15 cellular contexts compared by ENCODE assay signal in the genomic region with DNA sequence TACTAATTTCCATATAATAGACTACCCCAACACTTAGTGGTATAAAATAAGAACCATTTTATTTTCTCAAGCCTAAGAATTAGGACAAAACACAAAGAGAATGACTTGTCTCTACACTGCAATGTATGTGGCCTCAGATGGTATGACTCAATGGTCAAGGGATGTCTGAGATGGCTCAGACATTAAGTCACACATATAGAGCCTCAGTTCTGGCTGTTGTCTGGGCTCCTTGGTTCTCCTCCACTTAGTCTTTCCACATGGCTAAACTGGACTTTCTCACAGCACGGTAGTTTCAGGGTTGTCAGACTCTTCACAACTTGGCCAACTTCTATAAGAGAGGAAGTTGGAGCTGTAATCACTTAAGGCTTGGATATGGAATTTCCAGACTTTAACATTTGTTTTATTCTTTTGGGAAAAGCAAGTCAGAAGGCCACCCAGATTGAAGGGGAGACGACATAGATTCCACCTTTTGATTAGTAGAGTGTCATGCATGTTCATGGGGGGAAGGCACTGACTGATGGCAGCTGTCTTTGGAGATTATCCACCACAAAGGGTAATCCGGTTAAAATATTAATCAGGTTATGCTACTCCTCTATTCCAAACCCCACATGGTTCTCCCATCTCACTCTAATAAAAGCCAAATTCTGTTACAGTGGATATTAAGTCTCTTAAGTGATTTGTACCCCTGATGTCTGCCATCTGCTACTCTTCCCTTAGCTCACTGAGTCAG. TPM values are rescaled to one million over a fixed set of nuclear protein-coding genes. Genes with fewer than 3 reads are reported as not detected.
DNase-seq lines count a peak whose midpoint lies in the region; ATAC-seq and TF ChIP-seq lines count a peak whose summit lies in the region.
"Had no signal": no experiment of that assay in that cellular context is flagged by ENCODE, and none has a peak within 500 bp of the region (broad histone marks: within the 10 kb centered on the region; RNA-seq: fewer than 3 reads in every experiment).

No MANE protein-coding gene starts in this region.

- no peaks in the 10 kb centered on the region for H3K36me3 ChIP-seq in breast epithelium
- no peaks in the 10 kb centered on the region for H3K36me3 ChIP-seq in RWPE2 (ENCODE audit: low read depth)
- H3K36me3 ChIP-seq: tibial artery had no signal

- ATAC-seq in RWPE2 (ENCODE audit: low read depth), result peak; percentile 51; the same call in 2 of the 3 replicates
- no peak for ATAC-seq in activated CD8-positive, alpha-beta T cell treated with anti-CD3 and anti-CD28 coated beads for 36 hours
- ATAC-seq: GM23338, T-cell had no signal

- POLR2A ChIA-PET in MCF 10A (lab: Yijun Ruan, JAX), result interaction anchor here (1.5 kb wide), 1 partner anchor 8 kb away, joined by 4 read pairs; no protein-coding TSS in a partner anchor
- POLR2A ChIA-PET in activated CD8-positive, alpha-beta T cell treated with anti-CD3 and anti-CD28 coated beads for 36 hours (lab: Charles Lee), result no interaction called here

- H3K4me3 Mint-ChIP-seq in MCF 10A (ENCODE audit: unreplicated experiment), result no peak overlapping the region
- H3K4me3 Mint-ChIP-seq in activated CD8-positive, alpha-beta T cell treated with anti-CD3 and anti-CD28 coated beads for 36 hours, result no peak overlapping the region
- H3K4me3 Mint-ChIP-seq: GM23338, T-cell had no signal

- H3K27me3 Mint-ChIP-seq in MCF 10A (ENCODE audit: insufficient read depth, unreplicated experiment), result no peaks in the 10 kb centered on the region
- H3K27me3 Mint-ChIP-seq in activated CD8-positive, alpha-beta T cell treated with anti-CD3 and anti-CD28 coated beads for 36 hours, result no peaks in the 10 kb centered on the region

- no peaks in the 10 kb centered on the region for H3K27me3 ChIP-seq in breast epithelium
- H3K27me3 ChIP-seq in RWPE2 (ENCODE audit: insufficient read depth, poor library complexity, severe bottlenecking), result no peaks in the 10 kb centered on the region
- H3K27me3 ChIP-seq: tibial artery had no signal

- TF ChIP-seq POLR2A in breast epithelium (IDR thresholded peaks at IDR 0.05), result no peak

- TF ChIP-seq CTCF in MCF 10A (IDR thresholded peaks at IDR 0.05; ENCODE audit: unreplicated experiment) (no peak), breast epithelium (IDR thresholded peaks at IDR 0.05) (no peak), RWPE2 (IDR thresholded peaks at IDR 0.05; ENCODE audit: poor library complexity, severe bottlenecking) (no peak), fibroblast of pulmonary artery (IDR thresholded peaks at IDR 0.05; ENCODE audit: low read length, missing control alignments) (no peak)
- TF ChIP-seq CTCF in activated CD8-positive, alpha-beta T cell treated with anti-CD3 and anti-CD28 coated beads for 36 hours (IDR thresholded peaks at IDR 0.05), result no peak

- peaks cover 54% of the 10 kb centered on the region for H3K4me1 Mint-ChIP-seq in MCF 10A (ENCODE audit: insufficient read depth, unreplicated experiment)
- no peaks in the 10 kb centered on the region for H3K4me1 Mint-ChIP-seq in activated CD8-positive, alpha-beta T cell treated with anti-CD3 and anti-CD28 coated beads for 36 hours (ENCODE audit: low read depth)
- H3K4me1 Mint-ChIP-seq: GM23338 had no signal

- H3K4me3 ChIP-seq in breast epithelium (no peak overlapping the region), RWPE2 (ENCODE audit: severe bottlenecking) (no peak overlapping the region), fibroblast of pulmonary artery (replicated peaks; ENCODE audit: low read depth, low read length) (no peak overlapping the region)
- H3K4me3 ChIP-seq: GM23338, tibial artery had no signal

- intact Hi-C loops in MCF 10A (cut with micrococcal nuclease), result no loop called here
- intact Hi-C loops in breast epithelium (cut with DNase I; ENCODE audit: low total_unique reads), result no loop called here
- intact Hi-C loops in activated CD8-positive, alpha-beta T cell treated with anti-CD3 and anti-CD28 coated beads for 36 hours (cut with micrococcal nuclease), result no loop called here

- H3K27ac Mint-ChIP-seq in MCF 10A (ENCODE audit: low read depth, unreplicated experiment), result no peak overlapping the region
- H3K27ac Mint-ChIP-seq in activated CD8-positive, alpha-beta T cell treated with anti-CD3 and anti-CD28 coated beads for 36 hours, result no peak overlapping the region
- H3K27ac Mint-ChIP-seq: GM23338, T-cell had no signal

- no peaks in the 10 kb centered on the region for H3K36me3 Mint-ChIP-seq in MCF 10A (ENCODE audit: insufficient read depth, unreplicated experiment)
- H3K36me3 Mint-ChIP-seq in activated CD8-positive, alpha-beta T cell treated with anti-CD3 and anti-CD28 coated beads for 36 hours (ENCODE audit: low read depth), result no peaks in the 10 kb centered on the region
- H3K36me3 Mint-ChIP-seq: T-cell had no signal

- no peak overlapping the region for H3K27ac ChIP-seq in breast epithelium
- peak overlapping the region; percentile 23 for H3K27ac ChIP-seq in RWPE2 (ENCODE audit: poor library complexity, severe bottlenecking)
- H3K27ac ChIP-seq: 22Rv1, tibial artery had no signal

- peaks cover 6% of the 10 kb centered on the region for H3K9me3 Mint-ChIP-seq in MCF 10A (ENCODE audit: unreplicated experiment)
- no peaks in the 10 kb centered on the region for H3K9me3 Mint-ChIP-seq in activated CD8-positive, alpha-beta T cell treated with anti-CD3 and anti-CD28 coated beads for 36 hours
- H3K9me3 Mint-ChIP-seq: GM23338, T-cell had no signal

- CTCF ChIA-PET in MCF 10A (lab: Yijun Ruan, JAX), result interaction anchor here (0.8 to 1.5 kb wide), 2 partner anchors 271 to 273 kb away, joined by 3 read pairs; no protein-coding TSS in a partner anchor
- CTCF ChIA-PET in activated CD8-positive, alpha-beta T cell treated with anti-CD3 and anti-CD28 coated beads for 36 hours (lab: Charles Lee), result no interaction called here

- BruUV-seq in MCF 10A (replicated peaks; lab: Mats Ljungman, UMichigan), result no TSS peak

- H3K4me1 ChIP-seq in breast epithelium (no peaks in the 10 kb centered on the region), RWPE2 (ENCODE audit: insufficient read depth, poor library complexity, severe bottlenecking) (peaks cover 36% of the 10 kb centered on the region)

- no peaks in the 10 kb centered on the region for H3K9me3 ChIP-seq in breast epithelium
- no peaks in the 10 kb centered on the region for H3K9me3 ChIP-seq in RWPE2 (ENCODE audit: severe bottlenecking)
- H3K9me3 ChIP-seq: tibial artery had no signal

- peak; percentile 30 for DNase-seq in MCF 10A (ENCODE audit: unreplicated experiment)
- DNase-seq in breast epithelium (ENCODE audit: low spot score in 2 of 2), result no peak
- DNase-seq in RWPE2 (ENCODE audit: low spot score), result no peak
- peak; percentile 69 for DNase-seq in fibroblast of pulmonary artery (ENCODE audit: low read depth)
- DNase-seq in activated CD8-positive, alpha-beta T cell treated with anti-CD3 and anti-CD28 coated beads for 36 hours, result no peak
- no peak for DNase-seq in SW 1271 (lab: John Stamatoyannopoulos, UW)
- no peak for DNase-seq in NCI-H2227 treated with DMSO at 0.1 percent for 48 hours (lab: John Stamatoyannopoulos, UW)
- DNase-seq in stimulated activated CD4-positive, alpha-beta T cell treated with anti-CD3 and anti-CD28 coated beads, Interleukin-4, amount 100 ng/mL, for 4 hours, result no peak
- DNase-seq: kidney, NCI-H1436, occipital lobe, T-cell, tibial artery had no signal

RNA-seq across cellular contexts. Expression of a gene that starts 9.4 kb away (rescaled TPM):
- total RNA-seq in MCF 10A (2022) (0.51 and 1.3 TPM in 2 replicates), breast epithelium (1 to 10 TPM; 4.0 to 5.6 (median 5.1) TPM)
- 1 to 10 TPM in 1 of 2 experiments, under 1 TPM in 1; 0.65 to 2.3 TPM for total RNA-seq in activated CD8-positive, alpha-beta T cell treated with anti-CD3 and anti-CD28 coated beads for 36 hours

Comparison
In these comparisons a context has a peak if more than half of its experiments do, and no peak if none do; other contexts are left out.
1. DNase-seq: peak in MCF 10A (single experiment) and fibroblast of pulmonary artery (single experiment); none in breast epithelium (0 of 2), RWPE2 (single experiment), activated CD8-positive, alpha-beta T cell treated with anti-CD3 and anti-CD28 coated beads for 36 hours (single experiment), SW 1271 (0 of 2), NCI-H2227 treated with DMSO at 0.1 percent for 48 hours (single experiment) and stimulated activated CD4-positive, alpha-beta T cell treated with anti-CD3 and anti-CD28 coated beads, Interleukin-4, amount 100 ng/mL, for 4 hours (0 of 2).